25 cellular contexts compared by ENCODE assay signal in genomic region chr17:16283705-16284104, GRCh38.
A peak's percentile ranks its signal among the peaks of the same experiment; 100 is the strongest.
DNase-seq lines count a peak whose midpoint lies in the region; ATAC-seq and TF ChIP-seq lines count a peak whose summit lies in the region.
"Had no signal": no experiment of that assay in that cellular context is flagged by ENCODE, and none has a peak within 500 bp of the region (broad histone marks: within the 10 kb centered on the region; RNA-seq: fewer than 3 reads in every experiment).

No MANE protein-coding gene starts in this region.

- H3K27me3 ChIP-seq in GM23248 (replicated peaks; ENCODE audit: insufficient read depth) (no peaks in the 10 kb centered on the region), RWPE2 (ENCODE audit: insufficient read depth, poor library complexity, severe bottlenecking) (no peaks in the 10 kb centered on the region), fibroblast of lung (ENCODE audit: control insufficient read depth, insufficient read depth, low read length) (no peaks in the 10 kb centered on the region), smooth muscle cell (ENCODE audit: low read depth) (no peaks in the 10 kb centered on the region)
- H3K27me3 ChIP-seq: BE2C, foreskin keratinocyte, ovary, tibial artery had no signal

- WGBS in GM23248 (ENCODE audit: low coverage in 1 of 2, low lambda C conversion rate in 2 of 2, missing lambda C conversion rate in 2 of 2), 2 experiments, result 69 to 75% methylated on average over 3 to 9 of the region's 9 CpGs
- WGBS in smooth muscle cell (ENCODE audit: low lambda C conversion rate), result 70% methylated on average over 6 of the region's 9 CpGs
- WGBS in lower leg skin, 2 donors, result 94% methylated on average over 9 of the region's 9 CpGs

- no peaks in the 10 kb centered on the region for H3K36me3 ChIP-seq in GM23248 (ENCODE audit: low read depth)
- no peaks in the 10 kb centered on the region for H3K36me3 ChIP-seq in RWPE2 (ENCODE audit: low read depth)
- no peaks in the 10 kb centered on the region for H3K36me3 ChIP-seq in fibroblast of lung (ENCODE audit: control insufficient read depth, insufficient read depth, low read length)
- H3K36me3 ChIP-seq in smooth muscle cell (ENCODE audit: low read depth), result no peaks in the 10 kb centered on the region
- H3K36me3 ChIP-seq: BE2C, ovary, tibial artery had no signal

- H3K79me2 ChIP-seq in GM23248 (ENCODE audit: insufficient read depth) (no peaks in the 10 kb centered on the region), fibroblast of lung (ENCODE audit: control insufficient read depth, insufficient read depth, low read length) (no peaks in the 10 kb centered on the region), smooth muscle cell (ENCODE audit: low read depth) (no peaks in the 10 kb centered on the region)

- no peak overlapping the region for H3K9ac ChIP-seq in GM23248
- no peak overlapping the region for H3K9ac ChIP-seq in fibroblast of lung (ENCODE audit: insufficient read depth, low read length)
- no peak overlapping the region for H3K9ac ChIP-seq in smooth muscle cell (ENCODE audit: low read depth)

- peak; percentile 74 for DNase-seq in GM23248
- DNase-seq in RWPE2 (ENCODE audit: low spot score), result no peak
- peak; percentile 77 to 89 for DNase-seq in fibroblast of lung (ENCODE audit: low read depth in 2 of 2)
- no peak for DNase-seq in smooth muscle cell (lab: John Stamatoyannopoulos, UW; ENCODE audit: unreplicated experiment)
- no peak for DNase-seq in D341Med (ENCODE audit: low spot score)
- no peak for DNase-seq in lower leg skin (ENCODE audit: low spot score in 2 of 2)
- no peak for DNase-seq in stimulated activated naive CD4-positive, alpha-beta T cell treated with Interleukin-2 at 50 U/mL for 16 hours (lab: John Stamatoyannopoulos, UW)
- DNase-seq: activated CD4-positive, alpha-beta T cell treated with anti-CD3 and anti-CD28 coated beads, Interleukin-2, amount 50 U/mL, for 4 hours; amniotic stem cell; BE2C; Calu3; foreskin keratinocyte; GDM1; hypothalamus; KBM-7; mammary epithelial cell; NCI-H1930; NCI-H446 treated with DMSO at 0.1 percent for 48 hours; ovary; stimulated activated naive CD4-positive, alpha-beta T cell; T-helper 1 cell; tibial artery had no signal

- no peak for TF ChIP-seq CTCF in RWPE2 (IDR thresholded peaks at IDR 0.05; ENCODE audit: poor library complexity, severe bottlenecking)
- no peak for TF ChIP-seq CTCF in fibroblast of lung (conservative IDR thresholded peaks at IDR 0.05 in 1 of 2, IDR thresholded peaks at IDR 0.05 in 1 of 2; ENCODE audit: low read depth in 1 of 2, low read length in 2 of 2)
- TF ChIP-seq CTCF in smooth muscle cell (IDR thresholded peaks at IDR 0.05; ENCODE audit: borderline replicate concordance, insufficient read depth, poor library complexity, severe bottlenecking), result no peak
- TF ChIP-seq CTCF in lower leg skin (IDR thresholded peaks at IDR 0.05), result no peak

- H3K27ac ChIP-seq in GM23248, result no peak overlapping the region
- peak overlapping the region; percentile 92 for H3K27ac ChIP-seq in RWPE2 (ENCODE audit: poor library complexity, severe bottlenecking)
- no peak overlapping the region for H3K27ac ChIP-seq in fibroblast of lung (ENCODE audit: insufficient read depth, low read length)
- peak overlapping the region; percentile 80 for H3K27ac ChIP-seq in smooth muscle cell (ENCODE audit: low read depth)
- H3K27ac ChIP-seq: foreskin keratinocyte, ovary had no signal

- in situ Hi-C loops in GM23248 (cut with MboI), result no loop called here

- no peak for ATAC-seq in RWPE2 (ENCODE audit: low read depth)
- ATAC-seq: foreskin keratinocyte, GM12878, Right ventricle myocardium inferior, sciatic nerve had no signal

- TF ChIP-seq POLR2A in lower leg skin (IDR thresholded peaks at IDR 0.05), result no peak

- H2AFZ ChIP-seq in GM23248 (no peak overlapping the region), fibroblast of lung (ENCODE audit: low read length) (no peak overlapping the region), smooth muscle cell (ENCODE audit: low read depth) (no peak overlapping the region)

- intact Hi-C loops in lower leg skin (cut with DNase I; ENCODE audit: low total_unique reads), result no loop called here

- no peak overlapping the region for H3K4me2 ChIP-seq in GM23248 (ENCODE audit: unreplicated experiment)
- H3K4me2 ChIP-seq in fibroblast of lung (ENCODE audit: extremely low read depth, insufficient read depth, low read length), result no peak overlapping the region
- no peak overlapping the region for H3K4me2 ChIP-seq in smooth muscle cell

- H3F3A ChIP-seq in GM23248 (ENCODE audit: insufficient read depth) (peaks cover 63% of the 10 kb centered on the region), smooth muscle cell (ENCODE audit: low read depth) (peaks cover 48% of the 10 kb centered on the region)

- H4K20me1 ChIP-seq in GM23248 (ENCODE audit: insufficient read depth), result no peaks in the 10 kb centered on the region
- no peaks in the 10 kb centered on the region for H4K20me1 ChIP-seq in fibroblast of lung (ENCODE audit: control insufficient read depth, extremely low read depth, insufficient read depth, low read length)
- no peaks in the 10 kb centered on the region for H4K20me1 ChIP-seq in smooth muscle cell (ENCODE audit: low read depth)

- H3K9me3 ChIP-seq in GM23248 (ENCODE audit: low read depth), result no peaks in the 10 kb centered on the region
- H3K9me3 ChIP-seq in RWPE2 (ENCODE audit: severe bottlenecking), result no peaks in the 10 kb centered on the region
- no peaks in the 10 kb centered on the region for H3K9me3 ChIP-seq in fibroblast of lung (ENCODE audit: control insufficient read depth, insufficient read depth, low read depth, low read length)
- no peaks in the 10 kb centered on the region for H3K9me3 ChIP-seq in smooth muscle cell (replicated peaks; ENCODE audit: low read depth)
- H3K9me3 ChIP-seq: BE2C, ovary, tibial artery had no signal

- H3K9me2 ChIP-seq in GM23248 (ENCODE audit: insufficient read depth), result no peaks in the 10 kb centered on the region

- H3K4me3 ChIP-seq in GM23248, result no peak overlapping the region
- no peak overlapping the region for H3K4me3 ChIP-seq in RWPE2 (ENCODE audit: severe bottlenecking)
- no peak overlapping the region for H3K4me3 ChIP-seq in fibroblast of lung (replicated peaks in 1 of 4; ENCODE audit: control extremely low read depth in 1 of 4, insufficient read depth in 1 of 4, low read depth in 3 of 4, low read length in 4 of 4)
- H3K4me3 ChIP-seq in smooth muscle cell, result no peak overlapping the region
- H3K4me3 ChIP-seq in lower leg skin (ENCODE audit: low read depth, poor library complexity, severe bottlenecking), result no peak overlapping the region
- H3K4me3 ChIP-seq: GM12878, ovary, tibial artery had no signal

- H3K4me1 ChIP-seq in GM23248 (ENCODE audit: insufficient read depth) (peaks cover 65% of the 10 kb centered on the region), RWPE2 (ENCODE audit: insufficient read depth, poor library complexity, severe bottlenecking) (peaks cover 66% of the 10 kb centered on the region), fibroblast of lung (ENCODE audit: control insufficient read depth, extremely low read depth, insufficient read depth, low read length) (peaks cover 35% of the 10 kb centered on the region), smooth muscle cell (ENCODE audit: low read depth) (peaks cover 16% of the 10 kb centered on the region)

Comparison
In these comparisons a context has a peak if more than half of its experiments do, and no peak if none do; other contexts are left out.
1. DNase-seq: peak in GM23248 (single experiment) and fibroblast of lung (2 of 2); none in RWPE2 (single experiment), smooth muscle cell (single experiment), D341Med (single experiment), lower leg skin (0 of 2) and stimulated activated naive CD4-positive, alpha-beta T cell treated with Interleukin-2 at 50 U/mL for 16 hours (single experiment).
2. H3K27ac ChIP-seq: peak in RWPE2 (single experiment) and smooth muscle cell (single experiment); none in GM23248 (single experiment) and fibroblast of lung (single experiment).